Comparison of ENCODE assay signal across 17 cellular contexts in genomic region chrX:97909245-97909644, GRCh38.
DNase-seq lines count a peak whose midpoint lies in the region; ATAC-seq and TF ChIP-seq lines count a peak whose summit lies in the region.
"Had no signal": no experiment of that assay in that cellular context is flagged by ENCODE, and none has a peak within 500 bp of the region (broad histone marks: within the 10 kb centered on the region; RNA-seq: fewer than 3 reads in every experiment).

No MANE protein-coding gene starts in this region.

- no peak overlapping the region for H3K4me3 ChIP-seq in lower leg skin (ENCODE audit: low read depth, poor library complexity, severe bottlenecking)
- H3K4me3 ChIP-seq: thyroid gland had no signal

- TF ChIP-seq CTCF in lower leg skin (IDR thresholded peaks at IDR 0.05) = no peak

- WGBS in lower leg skin, 2 donors = 77 to 83% methylated on average over 3 of the region's 3 CpGs

- intact Hi-C loops in lower leg skin (cut with DNase I; ENCODE audit: low total_unique reads) = no loop called here

- peak; percentile 52 for DNase-seq in RPMI8226
- no peak for DNase-seq in activated naive CD4-positive, alpha-beta T cell treated with Interleukin-2 at 50 U/mL for 16 hours
- DNase-seq in NCI-H226 = no peak
- DNase-seq in NCI-H1694 treated with DMSO at 0.1 percent for 48 hours (lab: John Stamatoyannopoulos, UW) = no peak
- no peak for DNase-seq in lower leg skin (ENCODE audit: low spot score in 2 of 2)
- DNase-seq: activated T-cell treated with anti-CD3 and anti-CD28 coated beads for 4 hours; CD4-positive, alpha-beta T cell; IMR-90; NCI-H69; occipital lobe; stimulated activated CD4-positive, alpha-beta T cell treated with anti-CD3 and anti-CD28 coated beads, Interleukin-4, amount 100 ng/mL, for 4 hours; T-helper 2 cell; thyroid gland had no signal

- ATAC-seq in GM18519 (IDR thresholded peaks at IDR 0.05; ENCODE audit: low FRiP score, unreplicated experiment) (peak; percentile 99), GM21529 (IDR thresholded peaks at IDR 0.05; ENCODE audit: unreplicated experiment) (peak; percentile 94), HG03159 (IDR thresholded peaks at IDR 0.05; ENCODE audit: unreplicated experiment) (peak; percentile 98)
- ATAC-seq: left lobe of liver had no signal

- no peak for TF ChIP-seq POLR2A in lower leg skin (IDR thresholded peaks at IDR 0.05)
